1 cellular context compared by ENCODE assay signal in the genomic region with DNA sequence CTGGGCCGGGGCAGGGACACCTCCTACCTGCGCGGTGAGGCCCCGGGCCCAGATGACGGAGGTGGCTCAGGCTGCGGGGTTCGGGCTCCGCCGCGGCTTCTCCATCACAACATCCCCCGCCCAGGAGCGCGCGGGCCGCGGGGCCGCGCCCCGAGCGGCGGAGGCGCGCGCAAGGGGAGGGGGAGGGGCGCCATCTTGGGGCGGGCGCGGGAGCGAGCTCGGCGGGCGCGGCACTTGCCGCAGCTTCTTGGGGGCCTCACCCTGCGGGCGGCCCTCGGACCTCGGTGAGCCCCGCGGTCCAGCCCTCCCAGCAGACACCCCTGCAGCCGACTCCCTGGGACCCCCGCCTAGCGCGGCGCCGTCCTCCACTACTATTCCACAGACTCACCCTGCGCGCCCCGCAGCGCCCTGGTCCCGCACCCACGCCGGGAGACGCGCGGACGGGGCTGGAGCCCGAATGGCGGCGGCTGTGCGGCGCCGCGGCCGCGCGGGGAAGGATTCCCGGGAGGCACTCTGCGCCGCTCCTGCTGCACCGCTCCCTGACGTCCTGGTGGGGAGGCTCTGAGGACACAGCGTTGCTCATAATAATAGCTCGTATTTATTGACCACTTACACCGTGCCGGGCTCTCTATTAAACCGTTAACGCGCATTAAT.
TF ChIP-seq lines count a peak whose summit lies in the region.

Gene APBB1, minus strand, starts transcription at position 137 of the 654 bp plus-strand sequence. CDS start 7,747 bp downstream, outside the sequence.

TF ChIP-seq in K562, 482 proteins besides CTCF, POLR2A, EP300 and RAD21 (continued from another document and continues in another):
- TF ChIP-seq, protein P1, sequence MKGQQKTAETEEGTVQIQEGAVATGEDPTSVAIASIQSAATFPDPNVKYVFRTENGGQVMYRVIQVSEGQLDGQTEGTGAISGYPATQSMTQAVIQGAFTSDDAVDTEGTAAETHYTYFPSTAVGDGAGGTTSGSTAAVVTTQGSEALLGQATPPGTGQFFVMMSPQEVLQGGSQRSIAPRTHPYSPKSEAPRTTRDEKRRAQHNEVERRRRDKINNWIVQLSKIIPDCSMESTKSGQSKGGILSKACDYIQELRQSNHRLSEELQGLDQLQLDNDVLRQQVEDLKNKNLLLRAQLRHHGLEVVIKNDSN (CRISPR knock-in tag; IDR thresholded peaks at IDR 0.05), result no peak
- TF ChIP-seq DMBX1 (CRISPR knock-in tag; IDR thresholded peaks at IDR 0.05; ENCODE audit: borderline replicate concordance), result peak; percentile 83; the same call in 1 of the 2 replicates
- TF ChIP-seq GATAD2B (IDR thresholded peaks at IDR 0.05; ENCODE audit: borderline replicate concordance), result peak; percentile 66; the same call in 1 of the 2 replicates
- peak; percentile 90 for TF ChIP-seq SAFB (IDR thresholded peaks at IDR 0.05; ENCODE audit: borderline replicate concordance, low read depth, low read length)
- TF ChIP-seq YBX1 (IDR thresholded peaks at IDR 0.05), result no peak
- TF ChIP-seq, protein P2, sequence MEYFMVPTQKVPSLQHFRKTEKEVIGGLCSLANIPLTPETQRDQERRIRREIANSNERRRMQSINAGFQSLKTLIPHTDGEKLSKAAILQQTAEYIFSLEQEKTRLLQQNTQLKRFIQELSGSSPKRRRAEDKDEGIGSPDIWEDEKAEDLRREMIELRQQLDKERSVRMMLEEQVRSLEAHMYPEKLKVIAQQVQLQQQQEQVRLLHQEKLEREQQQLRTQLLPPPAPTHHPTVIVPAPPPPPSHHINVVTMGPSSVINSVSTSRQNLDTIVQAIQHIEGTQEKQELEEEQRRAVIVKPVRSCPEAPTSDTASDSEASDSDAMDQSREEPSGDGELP (CRISPR knock-in tag; IDR thresholded peaks at IDR 0.05; ENCODE audit: borderline replicate concordance), result no peak
- no peak for TF ChIP-seq POU5F1 (IDR thresholded peaks at IDR 0.05; ENCODE audit: borderline replicate concordance, low read depth, low read length, partially characterized antibody)
- peak; percentile 46; the same call in 1 of the 2 replicates for TF ChIP-seq ZBTB17 (CRISPR knock-in tag; IDR thresholded peaks at IDR 0.05)
- TF ChIP-seq ZBTB34 (CRISPR knock-in tag; IDR thresholded peaks at IDR 0.05), result no peak
- TF ChIP-seq ZBTB9 (CRISPR knock-in tag; IDR thresholded peaks at IDR 0.05), result peak; percentile 86
- TF ChIP-seq, protein P3, sequence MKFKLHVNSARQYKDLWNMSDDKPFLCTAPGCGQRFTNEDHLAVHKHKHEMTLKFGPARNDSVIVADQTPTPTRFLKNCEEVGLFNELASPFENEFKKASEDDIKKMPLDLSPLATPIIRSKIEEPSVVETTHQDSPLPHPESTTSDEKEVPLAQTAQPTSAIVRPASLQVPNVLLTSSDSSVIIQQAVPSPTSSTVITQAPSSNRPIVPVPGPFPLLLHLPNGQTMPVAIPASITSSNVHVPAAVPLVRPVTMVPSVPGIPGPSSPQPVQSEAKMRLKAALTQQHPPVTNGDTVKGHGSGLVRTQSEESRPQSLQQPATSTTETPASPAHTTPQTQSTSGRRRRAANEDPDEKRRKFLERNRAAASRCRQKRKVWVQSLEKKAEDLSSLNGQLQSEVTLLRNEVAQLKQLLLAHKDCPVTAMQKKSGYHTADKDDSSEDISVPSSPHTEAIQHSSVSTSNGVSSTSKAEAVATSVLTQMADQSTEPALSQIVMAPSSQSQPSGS (CRISPR knock-in tag; IDR thresholded peaks at IDR 0.05), result no peak
- TF ChIP-seq ZNF766 (CRISPR knock-in tag; conservative IDR thresholded peaks at IDR 0.05), result peak; percentile 92
- no peak for TF ChIP-seq CHD4 (IDR thresholded peaks at IDR 0.05; ENCODE audit: insufficient read depth, insufficient replicate concordance, low read depth, low read length, poor library complexity, severe bottlenecking)
- peak; percentile 81 for TF ChIP-seq CXXC5 (CRISPR knock-in tag; IDR thresholded peaks at IDR 0.05)
- no peak for TF ChIP-seq ZSCAN32 (CRISPR knock-in tag; IDR thresholded peaks at IDR 0.05)
- no peak for TF ChIP-seq ZNF695 (CRISPR knock-in tag; IDR thresholded peaks at IDR 0.05)
- TF ChIP-seq, protein P4, sequence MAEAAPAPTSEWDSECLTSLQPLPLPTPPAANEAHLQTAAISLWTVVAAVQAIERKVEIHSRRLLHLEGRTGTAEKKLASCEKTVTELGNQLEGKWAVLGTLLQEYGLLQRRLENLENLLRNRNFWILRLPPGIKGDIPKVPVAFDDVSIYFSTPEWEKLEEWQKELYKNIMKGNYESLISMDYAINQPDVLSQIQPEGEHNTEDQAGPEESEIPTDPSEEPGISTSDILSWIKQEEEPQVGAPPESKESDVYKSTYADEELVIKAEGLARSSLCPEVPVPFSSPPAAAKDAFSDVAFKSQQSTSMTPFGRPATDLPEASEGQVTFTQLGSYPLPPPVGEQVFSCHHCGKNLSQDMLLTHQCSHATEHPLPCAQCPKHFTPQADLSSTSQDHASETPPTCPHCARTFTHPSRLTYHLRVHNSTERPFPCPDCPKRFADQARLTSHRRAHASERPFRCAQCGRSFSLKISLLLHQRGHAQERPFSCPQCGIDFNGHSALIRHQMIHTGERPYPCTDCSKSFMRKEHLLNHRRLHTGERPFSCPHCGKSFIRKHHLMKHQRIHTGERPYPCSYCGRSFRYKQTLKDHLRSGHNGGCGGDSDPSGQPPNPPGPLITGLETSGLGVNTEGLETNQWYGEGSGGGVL (CRISPR knock-in tag; IDR thresholded peaks at IDR 0.05), result no peak
- TF ChIP-seq POLR3A (IDR thresholded peaks at IDR 0.05; ENCODE audit: borderline replicate concordance, extremely low read depth, insufficient read depth, insufficient read length), result no peak
- TF ChIP-seq, protein P5, sequence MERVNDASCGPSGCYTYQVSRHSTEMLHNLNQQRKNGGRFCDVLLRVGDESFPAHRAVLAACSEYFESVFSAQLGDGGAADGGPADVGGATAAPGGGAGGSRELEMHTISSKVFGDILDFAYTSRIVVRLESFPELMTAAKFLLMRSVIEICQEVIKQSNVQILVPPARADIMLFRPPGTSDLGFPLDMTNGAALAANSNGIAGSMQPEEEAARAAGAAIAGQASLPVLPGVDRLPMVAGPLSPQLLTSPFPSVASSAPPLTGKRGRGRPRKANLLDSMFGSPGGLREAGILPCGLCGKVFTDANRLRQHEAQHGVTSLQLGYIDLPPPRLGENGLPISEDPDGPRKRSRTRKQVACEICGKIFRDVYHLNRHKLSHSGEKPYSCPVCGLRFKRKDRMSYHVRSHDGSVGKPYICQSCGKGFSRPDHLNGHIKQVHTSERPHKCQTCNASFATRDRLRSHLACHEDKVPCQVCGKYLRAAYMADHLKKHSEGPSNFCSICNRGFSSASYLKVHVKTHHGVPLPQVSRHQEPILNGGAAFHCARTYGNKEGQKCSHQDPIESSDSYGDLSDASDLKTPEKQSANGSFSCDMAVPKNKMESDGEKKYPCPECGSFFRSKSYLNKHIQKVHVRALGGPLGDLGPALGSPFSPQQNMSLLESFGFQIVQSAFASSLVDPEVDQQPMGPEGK (CRISPR knock-in tag; IDR thresholded peaks at IDR 0.05; ENCODE audit: borderline replicate concordance), result no peak
- TF ChIP-seq NFE2L1 (tag; IDR thresholded peaks at IDR 0.05; ENCODE audit: borderline replicate concordance, low read depth), result no peak
- peak; percentile 93 for TF ChIP-seq CTBP1 (IDR thresholded peaks at IDR 0.05; ENCODE audit: borderline replicate concordance)
- TF ChIP-seq ESRRB (CRISPR knock-in tag; IDR thresholded peaks at IDR 0.05; ENCODE audit: borderline replicate concordance), result no peak
- TF ChIP-seq, protein P6, sequence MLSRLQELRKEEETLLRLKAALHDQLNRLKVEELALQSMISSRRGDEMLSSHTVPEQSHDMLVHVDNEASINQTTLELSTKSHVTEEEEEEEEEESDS (CRISPR knock-in tag; IDR thresholded peaks at IDR 0.05), result no peak
- TF ChIP-seq BDP1 (IDR thresholded peaks at IDR 0.05; ENCODE audit: insufficient read depth, insufficient read length), result no peak
- TF ChIP-seq, protein P7, sequence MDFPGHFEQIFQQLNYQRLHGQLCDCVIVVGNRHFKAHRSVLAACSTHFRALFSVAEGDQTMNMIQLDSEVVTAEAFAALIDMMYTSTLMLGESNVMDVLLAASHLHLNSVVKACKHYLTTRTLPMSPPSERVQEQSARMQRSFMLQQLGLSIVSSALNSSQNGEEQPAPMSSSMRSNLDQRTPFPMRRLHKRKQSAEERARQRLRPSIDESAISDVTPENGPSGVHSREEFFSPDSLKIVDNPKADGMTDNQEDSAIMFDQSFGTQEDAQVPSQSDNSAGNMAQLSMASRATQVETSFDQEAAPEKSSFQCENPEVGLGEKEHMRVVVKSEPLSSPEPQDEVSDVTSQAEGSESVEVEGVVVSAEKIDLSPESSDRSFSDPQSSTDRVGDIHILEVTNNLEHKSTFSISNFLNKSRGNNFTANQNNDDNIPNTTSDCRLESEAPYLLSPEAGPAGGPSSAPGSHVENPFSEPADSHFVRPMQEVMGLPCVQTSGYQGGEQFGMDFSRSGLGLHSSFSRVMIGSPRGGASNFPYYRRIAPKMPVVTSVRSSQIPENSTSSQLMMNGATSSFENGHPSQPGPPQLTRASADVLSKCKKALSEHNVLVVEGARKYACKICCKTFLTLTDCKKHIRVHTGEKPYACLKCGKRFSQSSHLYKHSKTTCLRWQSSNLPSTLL (IDR thresholded peaks at IDR 0.05), result no peak
- TF ChIP-seq NRF1 (conservative IDR thresholded peaks at IDR 0.05 in 1 of 2, IDR thresholded peaks at IDR 0.05 in 1 of 2), result peak; percentile 74 to 77
- TF ChIP-seq, protein P8, sequence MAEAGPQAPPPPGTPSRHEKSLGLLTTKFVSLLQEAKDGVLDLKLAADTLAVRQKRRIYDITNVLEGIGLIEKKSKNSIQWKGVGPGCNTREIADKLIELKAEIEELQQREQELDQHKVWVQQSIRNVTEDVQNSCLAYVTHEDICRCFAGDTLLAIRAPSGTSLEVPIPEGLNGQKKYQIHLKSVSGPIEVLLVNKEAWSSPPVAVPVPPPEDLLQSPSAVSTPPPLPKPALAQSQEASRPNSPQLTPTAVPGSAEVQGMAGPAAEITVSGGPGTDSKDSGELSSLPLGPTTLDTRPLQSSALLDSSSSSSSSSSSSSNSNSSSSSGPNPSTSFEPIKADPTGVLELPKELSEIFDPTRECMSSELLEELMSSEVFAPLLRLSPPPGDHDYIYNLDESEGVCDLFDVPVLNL (CRISPR knock-in tag; IDR thresholded peaks at IDR 0.05; ENCODE audit: low read depth), result no peak
- 0 out of 2 replicates have a peak, but pooled peaks have one; percentile 16 for TF ChIP-seq SIN3B (IDR thresholded peaks at IDR 0.05; ENCODE audit: low read depth)
- no peak for TF ChIP-seq NELFE (IDR thresholded peaks at IDR 0.05; ENCODE audit: insufficient read depth, insufficient read length)
- TF ChIP-seq VEZF1 (CRISPR knock-in tag; IDR thresholded peaks at IDR 0.05), result peak; percentile 91
- TF ChIP-seq TBP (optimal IDR thresholded peaks at IDR 0.05; ENCODE audit: low read depth, low read length), result no peak
- TF ChIP-seq ZKSCAN8 (CRISPR knock-in tag; IDR thresholded peaks at IDR 0.05), result no peak
- TF ChIP-seq CBX5 (IDR thresholded peaks at IDR 0.05; ENCODE audit: borderline replicate concordance, low read depth), result no peak
- TF ChIP-seq PHF8 (IDR thresholded peaks at IDR 0.05; ENCODE audit: borderline replicate concordance, low read length), result peak; percentile 74; the same call in 1 of the 2 replicates
- TF ChIP-seq ZNF384 (IDR thresholded peaks at IDR 0.05; ENCODE audit: low read depth, low read length), result no peak
- no peak for TF ChIP-seq NFE2 (IDR thresholded peaks at IDR 0.05; ENCODE audit: low read depth)
- TF ChIP-seq, protein P9, sequence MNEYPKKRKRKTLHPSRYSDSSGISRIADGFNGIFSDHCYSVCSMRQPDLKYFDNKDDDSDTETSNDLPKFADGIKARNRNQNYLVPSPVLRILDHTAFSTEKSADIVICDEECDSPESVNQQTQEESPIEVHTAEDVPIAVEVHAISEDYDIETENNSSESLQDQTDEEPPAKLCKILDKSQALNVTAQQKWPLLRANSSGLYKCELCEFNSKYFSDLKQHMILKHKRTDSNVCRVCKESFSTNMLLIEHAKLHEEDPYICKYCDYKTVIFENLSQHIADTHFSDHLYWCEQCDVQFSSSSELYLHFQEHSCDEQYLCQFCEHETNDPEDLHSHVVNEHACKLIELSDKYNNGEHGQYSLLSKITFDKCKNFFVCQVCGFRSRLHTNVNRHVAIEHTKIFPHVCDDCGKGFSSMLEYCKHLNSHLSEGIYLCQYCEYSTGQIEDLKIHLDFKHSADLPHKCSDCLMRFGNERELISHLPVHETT (CRISPR knock-in tag; conservative IDR thresholded peaks at IDR 0.05 in 1 of 2, IDR thresholded peaks at IDR 0.05 in 1 of 2), result peak in 1 of 2 experiments; percentile 38; a peak in 1 of 4 replicates
- TF ChIP-seq CBX1 (IDR thresholded peaks at IDR 0.05; ENCODE audit: low read depth), result no peak
- TF ChIP-seq ZNF165 (CRISPR knock-in tag; IDR thresholded peaks at IDR 0.05; ENCODE audit: borderline replicate concordance), result no peak
- no peak for TF ChIP-seq CAMTA2 (CRISPR knock-in tag; conservative IDR thresholded peaks at IDR 0.05)
- TF ChIP-seq RBBP5 (IDR thresholded peaks at IDR 0.05; ENCODE audit: borderline replicate concordance, insufficient read depth, low read length, poor library complexity, severe bottlenecking), result peak; percentile 55
- no peak for TF ChIP-seq ZNF780A (CRISPR knock-in tag; IDR thresholded peaks at IDR 0.05)
- TF ChIP-seq RBFOX2 (IDR thresholded peaks at IDR 0.05; ENCODE audit: low read depth, low read length), result peak; percentile 69
- no peak for TF ChIP-seq NFXL1 (CRISPR knock-in tag; IDR thresholded peaks at IDR 0.05)
- peak; percentile 54 to 85 for TF ChIP-seq MAZ (CRISPR knock-in tag; conservative IDR thresholded peaks at IDR 0.05 in 1 of 2, IDR thresholded peaks at IDR 0.05 in 1 of 2)
